Comparison of ENCODE assay signal across 28 cellular contexts in the genomic region with DNA sequence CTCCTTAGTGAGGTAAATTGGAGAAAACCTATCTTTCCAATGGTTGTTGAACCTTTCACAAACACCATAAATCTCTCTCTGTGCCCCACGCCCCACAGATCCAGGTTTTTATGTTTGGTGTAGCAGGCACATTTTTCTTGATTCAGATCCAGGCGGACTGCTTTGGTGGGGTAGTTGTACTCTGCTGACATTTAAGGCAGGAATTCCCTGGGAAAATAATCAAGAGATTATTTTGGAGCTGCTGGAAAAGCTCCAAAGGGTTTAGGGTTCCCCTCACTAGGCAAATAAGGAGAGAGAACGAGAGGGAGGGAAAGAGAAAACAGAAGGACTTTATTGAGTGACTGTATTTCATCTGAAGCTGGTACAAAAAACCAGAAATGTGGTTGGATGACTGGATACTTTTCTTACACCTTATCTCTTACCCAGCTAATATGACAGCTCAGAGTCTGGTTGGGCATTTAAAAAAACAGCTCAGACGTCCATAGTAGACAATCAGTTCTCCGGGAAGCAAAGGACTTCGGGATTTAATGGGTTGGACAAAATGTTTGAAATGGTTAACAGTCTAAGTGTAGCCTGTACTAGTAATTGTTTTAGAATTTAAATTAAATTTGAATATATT. TPM values are rescaled to one million over a fixed set of nuclear protein-coding genes. Genes with fewer than 3 reads are reported as not detected.
A peak's percentile ranks its signal among the peaks of the same experiment; 100 is the strongest.
DNase-seq lines count a peak whose midpoint lies in the region; ATAC-seq and TF ChIP-seq lines count a peak whose summit lies in the region.
"Had no signal": no experiment of that assay in that cellular context is flagged by ENCODE, and none has a peak within 500 bp of the region (broad histone marks: within the 10 kb centered on the region; RNA-seq: fewer than 3 reads in every experiment).

No MANE protein-coding gene starts in this region.

- H3K4me3 Mint-ChIP-seq in chondrocyte (ENCODE audit: unreplicated experiment), result no peak overlapping the region
- H3K4me3 Mint-ChIP-seq: activated T-cell treated with anti-CD3 and anti-CD28 coated beads, Interleukin-2, amount 50 U/mL, for 4 hours; CD4-positive, CD25-positive, alpha-beta regulatory T cell; naive thymus-derived CD4-positive, alpha-beta T cell had no signal

- H3K27me3 ChIP-seq in stomach, result peaks cover 0 to 7% (median under 1%) of the 10 kb centered on the region in 3 donors
- H3K27me3 ChIP-seq: right lobe of liver had no signal

- H3K27ac ChIP-seq in stomach, result peak overlapping the region in 3 of 5 donors; percentile 46 to 66 (median 54)
- H3K27ac ChIP-seq: right lobe of liver, tibial nerve had no signal

- TF ChIP-seq POLR2A in stomach (IDR thresholded peaks at IDR 0.05), result no peak

- peaks cover 9% of the 10 kb centered on the region for H3K4me1 Mint-ChIP-seq in chondrocyte (ENCODE audit: low read depth)
- H3K4me1 Mint-ChIP-seq: CD4-positive, CD25-positive, alpha-beta regulatory T cell had no signal

- TF ChIP-seq CTCF in chondrocyte (IDR thresholded peaks at IDR 0.05), result no peak
- TF ChIP-seq CTCF in mucosa of descending colon (IDR thresholded peaks at IDR 0.05), result no peak
- TF ChIP-seq CTCF in stomach (IDR thresholded peaks at IDR 0.05), result no peak

- H3K36me3 Mint-ChIP-seq in chondrocyte (ENCODE audit: low read depth), result no peaks in the 10 kb centered on the region
- H3K36me3 Mint-ChIP-seq: CD4-positive, CD25-positive, alpha-beta regulatory T cell; naive thymus-derived CD4-positive, alpha-beta T cell had no signal

- intact Hi-C loops in mucosa of descending colon (cut with DNase I, micrococcal nuclease), result no loop called here
- intact Hi-C loops in stomach (cut with DNase I; ENCODE audit: low total_unique reads), result no loop called here
- intact Hi-C loops in posterior vena cava (cut with DNase I), result no loop called here

- H3K9me3 Mint-ChIP-seq in chondrocyte (ENCODE audit: low read depth), result no peaks in the 10 kb centered on the region
- H3K9me3 Mint-ChIP-seq: activated T-cell treated with anti-CD3 and anti-CD28 coated beads, Interleukin-2, amount 50 U/mL, for 4 hours had no signal

- TF ChIP-seq EP300 in stomach (IDR thresholded peaks at IDR 0.05), result no peak

- H3K27me3 Mint-ChIP-seq in chondrocyte (ENCODE audit: low read depth), result peaks cover 34% of the 10 kb centered on the region
- H3K27me3 Mint-ChIP-seq: CD4-positive, CD25-positive, alpha-beta regulatory T cell had no signal

- H3K4me1 ChIP-seq in mucosa of descending colon (ENCODE audit: low read depth) (peaks cover 7% of the 10 kb centered on the region), stomach (peaks cover 0 to 36% (median 8%) of the 10 kb centered on the region in 4 donors)
- H3K4me1 ChIP-seq: right lobe of liver had no signal

- no peaks in the 10 kb centered on the region for H3K36me3 ChIP-seq in mucosa of descending colon (ENCODE audit: low read depth)
- H3K36me3 ChIP-seq in stomach, result no peaks in the 10 kb centered on the region
- H3K36me3 ChIP-seq: MG63, right lobe of liver, tibial nerve had no signal

- DNase-seq in OCI-M1 (lab: John Stamatoyannopoulos, UW) (peak; percentile 50), chondrocyte (ENCODE audit: low spot score) (no peak), mucosa of descending colon (peak in 1 of 3 donors; percentile 24), stomach (no peak), posterior vena cava (ENCODE audit: low spot score) (no peak)
- DNase-seq: activated CD4-positive, alpha-beta T cell treated with anti-CD3 and anti-CD28 coated beads for 4 hours; activated naive CD4-positive, alpha-beta T cell treated with Interleukin-2 at 50 U/mL for 16 hours; activated T-cell treated with anti-CD3 and anti-CD28 coated beads, Interleukin-2, amount 50 U/mL, for 4 hours; CD4-positive, CD25-positive, alpha-beta regulatory T cell; dermis blood vessel endothelial cell; head of caudate nucleus; KBM-7; mesendoderm; MG63; naive thymus-derived CD4-positive, alpha-beta T cell; NCI-H1417 treated with DMSO at 0.1 percent for 48 hours; NCI-H2081 treated with DMSO at 0.1 percent for 48 hours; NCI-H446; NK-92 treated with Interleukin-12 subunit alpha and Interleukin-12 subunit beta, amount 100 ng/mL, for 24 hours; right lobe of liver; SIG-M5; stimulated activated naive CD8-positive, alpha-beta T cell treated with anti-CD3 and anti-CD28 coated beads, Interleukin-15, Interleukin-2, amounts not matched to agents 100 U/mL and 50 U/mL, for 24 hours had no signal

- no peak overlapping the region for H3K4me3 ChIP-seq in mucosa of descending colon
- H3K4me3 ChIP-seq in stomach, result peak overlapping the region in 1 of 4 donors; percentile 24
- H3K4me3 ChIP-seq: MG63, right lobe of liver had no signal

- 27 to 46% (median 38%) methylated on average over 6 of the region's 6 CpGs for WGBS in stomach, 5 donors

- H3K9me3 ChIP-seq in mucosa of descending colon (no peaks in the 10 kb centered on the region), stomach (no peaks in the 10 kb centered on the region)
- H3K9me3 ChIP-seq: MG63, right lobe of liver, tibial nerve had no signal

- ATAC-seq in mucosa of descending colon (peak; percentile 45), HG03457 (IDR thresholded peaks at IDR 0.05; ENCODE audit: unreplicated experiment) (no peak), HG03342 (IDR thresholded peaks at IDR 0.05; ENCODE audit: unreplicated experiment) (no peak)
- ATAC-seq: activated T-cell treated with anti-CD3 and anti-CD28 coated beads, Interleukin-2, amount 50 U/mL, for 4 hours; naive thymus-derived CD4-positive, alpha-beta T cell; Panc1; right lobe of liver; stimulated activated naive CD8-positive, alpha-beta T cell treated with anti-CD3 and anti-CD28 coated beads, Interleukin-15, Interleukin-2, amounts not matched to agents 100 U/mL and 50 U/mL, for 24 hours had no signal

- H3K27ac Mint-ChIP-seq in chondrocyte (ENCODE audit: unreplicated experiment), result peak overlapping the region; percentile 46
- H3K27ac Mint-ChIP-seq: CD4-positive, CD25-positive, alpha-beta regulatory T cell; naive thymus-derived CD4-positive, alpha-beta T cell had no signal

RNA-seq across cellular contexts. Expression of a gene that starts 3.6 kb away (rescaled TPM):
- total RNA-seq in chondrocyte (not detected in 3 replicates), mucosa of descending colon (under 1 TPM in 2 of 3 donors, not detected in 1; 0.10 to 0.63 TPM), stomach (100 to 1,000 TPM in 1 of 5 donors, 10 to 100 TPM in 1, 1 to 10 TPM in 2, not detected in 1; 6.7 to 115 (median 9.9) TPM), posterior vena cava (not detected)
- polyA plus RNA-seq in stomach, result 1 to 10 TPM in 2 of 3 donors, under 1 TPM in 1; 0.83 to 8.2 (median 1.9) TPM
- total RNA-seq: CD4-positive, CD25-positive, alpha-beta regulatory T cell; naive thymus-derived CD4-positive, alpha-beta T cell; osteoblast; T-helper 1 cell treated with Interleukin-12 subunit alpha and Interleukin-12 subunit beta and Interleukin-4 antibody, amounts not matched to agents 30 ng/mL and 1 ng/mL, for 36 hours had no signal
- polyA plus RNA-seq: CD4-positive, CD25-positive, alpha-beta regulatory T cell; naive thymus-derived CD4-positive, alpha-beta T cell had no signal
